Comparison of ENCODE assay signal across 27 cellular contexts in genomic region chr13:111382411-111382810, GRCh38.
"Had no signal": no experiment of that assay in that cellular context is flagged by ENCODE, and none has a peak within 500 bp of the region (broad histone marks: within the 10 kb centered on the region; RNA-seq: fewer than 3 reads in every experiment).

No MANE protein-coding gene starts in this region.

- H3K27me3 Mint-ChIP-seq: naive thymus-derived CD8-positive, alpha-beta T cell had no signal

- H3K27ac Mint-ChIP-seq: nephron progenitor cell; stimulated activated memory B cell treated with anti-CD40 and anti-IgM and Interleukin-4, amounts not matched to agents 10 μg/mL and 1 μg/mL and 100 μg/mL, for 72 hours had no signal

- H3K4me3 Mint-ChIP-seq: naive thymus-derived CD8-positive, alpha-beta T cell; nephron progenitor cell; stimulated activated memory B cell treated with anti-CD40 and anti-IgM and Interleukin-4, amounts not matched to agents 10 μg/mL and 1 μg/mL and 100 μg/mL, for 72 hours had no signal

- H3K4me1 Mint-ChIP-seq: nephron progenitor cell; stimulated activated memory B cell treated with anti-CD40 and anti-IgM and Interleukin-4, amounts not matched to agents 10 μg/mL and 1 μg/mL and 100 μg/mL, for 72 hours had no signal

- H3K9me3 Mint-ChIP-seq: naive thymus-derived CD8-positive, alpha-beta T cell; stimulated activated memory B cell treated with anti-CD40 and anti-IgM and Interleukin-4, amounts not matched to agents 10 μg/mL and 1 μg/mL and 100 μg/mL, for 72 hours had no signal

- H3K27me3 ChIP-seq: foreskin keratinocyte, right lobe of liver, transverse colon had no signal

- H3K4me1 ChIP-seq: esophagus muscularis mucosa, foreskin keratinocyte, gastroesophageal sphincter, heart right ventricle, left lung, pancreas, right lobe of liver, transverse colon had no signal

- ATAC-seq: foreskin keratinocyte; gastroesophageal sphincter; heart right ventricle; left cardiac atrium; left lung; naive thymus-derived CD8-positive, alpha-beta T cell; pancreas; right lobe of liver; stimulated activated naive CD8-positive, alpha-beta T cell treated with anti-CD3 and anti-CD28 coated beads, Interleukin-15, Interleukin-2, amounts not matched to agents 100 U/mL and 50 U/mL, for 24 hours had no signal

- H3K4me3 ChIP-seq: dorsolateral prefrontal cortex, esophagus muscularis mucosa, gastroesophageal sphincter, heart right ventricle, left lung, pancreas, right lobe of liver, thoracic aorta, transverse colon had no signal

- DNase-seq: cortex of kidney; effector CD8-positive, alpha-beta T cell; foreskin keratinocyte; heart right ventricle; hippocampal formation; left cardiac atrium; left lung; mesenchymal stem cell; naive thymus-derived CD8-positive, alpha-beta T cell; nephron progenitor cell; occipital lobe; pancreas; retina; small intestine; stimulated activated CD4-positive, alpha-beta T cell treated with anti-CD3 and anti-CD28 coated beads, Interleukin-12 subunit alpha, Interleukin-12 subunit beta, amount 100 ng/mL, for 4 hours; stimulated activated CD4-positive, alpha-beta T cell treated with anti-CD3 and anti-CD28 coated beads, Interleukin-1b, Interleukin-23, amount 100 ng/mL, for 48 hours; stimulated activated CD4-positive, alpha-beta T cell treated with anti-CD3 and anti-CD28 coated beads, Interleukin-4, amount 100 ng/mL, for 24 hours; stimulated activated naive CD8-positive, alpha-beta T cell treated with anti-CD3 and anti-CD28 coated beads, Interleukin-15, Interleukin-2, amounts not matched to agents 100 U/mL and 50 U/mL, for 24 hours; transverse colon had no signal

- H3K36me3 ChIP-seq: esophagus muscularis mucosa, gastroesophageal sphincter, heart right ventricle, left lung, pancreas, right lobe of liver, thoracic aorta, transverse colon had no signal

- H3K27ac ChIP-seq: dorsolateral prefrontal cortex, esophagus muscularis mucosa, foreskin keratinocyte, gastroesophageal sphincter, heart right ventricle, left lung, pancreas, right lobe of liver, thoracic aorta, transverse colon had no signal

- FAIRE-seq: endothelial cell of umbilical vein, islet of Langerhans, pancreas, small intestine had no signal

- H3K36me3 Mint-ChIP-seq: naive thymus-derived CD8-positive, alpha-beta T cell; stimulated activated memory B cell treated with anti-CD40 and anti-IgM and Interleukin-4, amounts not matched to agents 10 μg/mL and 1 μg/mL and 100 μg/mL, for 72 hours had no signal

- H3K9me3 ChIP-seq: esophagus muscularis mucosa, pancreas, right lobe of liver, thoracic aorta, transverse colon had no signal
